In the genomic region with DNA sequence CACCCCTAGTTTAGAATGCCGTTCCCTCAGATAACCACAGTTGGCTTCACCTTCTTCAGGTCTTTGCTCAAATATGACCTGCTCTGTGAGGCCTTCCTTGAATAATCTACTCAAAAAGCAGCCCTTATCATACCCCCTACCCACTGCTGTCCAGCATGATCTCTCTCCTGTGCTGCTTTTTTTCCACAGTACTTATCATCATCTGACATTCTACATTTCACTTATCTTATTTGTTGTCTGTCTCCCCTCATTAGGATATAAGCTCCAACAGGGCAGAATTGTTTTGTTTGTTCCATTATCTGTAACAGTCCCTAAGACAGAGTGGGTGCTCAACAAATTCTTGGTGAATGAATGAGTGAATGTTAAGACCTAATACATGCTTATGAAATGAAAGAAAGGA, we compare ENCODE assay signal across 1 cellular context.
TF ChIP-seq lines count a peak whose summit lies in the region.

No MANE protein-coding gene starts in this region.

TF ChIP-seq in K562, 482 proteins besides CTCF, POLR2A, EP300 and RAD21 (continues in another document):
- TF ChIP-seq ATF7 (IDR thresholded peaks at IDR 0.05) (no peak), ZNF696 (CRISPR knock-in tag; conservative IDR thresholded peaks at IDR 0.05) (no peak), KHSRP (IDR thresholded peaks at IDR 0.05) (no peak), GMEB1 (CRISPR knock-in tag; IDR thresholded peaks at IDR 0.05) (no peak), ZNF121 (CRISPR knock-in tag; conservative IDR thresholded peaks at IDR 0.05) (no peak), LARP7 (IDR thresholded peaks at IDR 0.05) (no peak), ZNF239 (CRISPR knock-in tag; IDR thresholded peaks at IDR 0.05) (peak; percentile 94), ZNF507 (tag; conservative IDR thresholded peaks at IDR 0.05) (no peak), TFAM (CRISPR knock-in tag; conservative IDR thresholded peaks at IDR 0.05) (no peak), EZH2 (IDR thresholded peaks at IDR 0.05; ENCODE audit: borderline replicate concordance, low read depth, low read length) (no peak), BRF1 (IDR thresholded peaks at IDR 0.05; ENCODE audit: borderline replicate concordance, extremely low read depth, insufficient read length) (no peak), ELK1 (CRISPR knock-in tag; IDR thresholded peaks at IDR 0.05) (no peak), ZBTB43 (CRISPR knock-in tag; IDR thresholded peaks at IDR 0.05) (no peak), CEBPB (tag; IDR thresholded peaks at IDR 0.05) (no peak), EGR1 (conservative IDR thresholded peaks at IDR 0.05) (no peak), PPARD (CRISPR knock-in tag; IDR thresholded peaks at IDR 0.05) (no peak), NR4A1 (CRISPR knock-in tag; IDR thresholded peaks at IDR 0.05) (no peak), NR4A1 (tag; IDR thresholded peaks at IDR 0.05) (no peak), ZNF707 (CRISPR knock-in tag; conservative IDR thresholded peaks at IDR 0.05) (no peak), ZNF23 (CRISPR knock-in tag; IDR thresholded peaks at IDR 0.05) (no peak), ZC3H8 (IDR thresholded peaks at IDR 0.05) (0 out of 2 replicates have a peak, but pooled peaks have one; percentile 31), RCOR1 (IDR thresholded peaks at IDR 0.05; ENCODE audit: borderline replicate concordance in 1 of 2, low read depth in 2 of 2, low read length in 2 of 2) (peak in 1 of 2 experiments; percentile 64; a peak in 1 of 4 replicates), U2AF2 (optimal IDR thresholded peaks at IDR 0.05; ENCODE audit: low read depth, low read length) (no peak), TEAD2 (tag; IDR thresholded peaks at IDR 0.05) (no peak), ZNF217 (CRISPR knock-in tag; IDR thresholded peaks at IDR 0.05) (no peak), ZNF12 (CRISPR knock-in tag; IDR thresholded peaks at IDR 0.05) (no peak), GATA2 (CRISPR knock-in tag; IDR thresholded peaks at IDR 0.05) (no peak), TEAD1 (CRISPR knock-in tag; IDR thresholded peaks at IDR 0.05) (no peak), AFF1 (IDR thresholded peaks at IDR 0.05; ENCODE audit: low read depth in 1 of 2, partially characterized antibody in 2 of 2) (peak in 1 of 2 experiments; percentile 26), ZBTB2 (IDR thresholded peaks at IDR 0.05) (peak; percentile 49; the same call in 1 of the 2 replicates), ZZZ3 (IDR thresholded peaks at IDR 0.05) (no peak)
- TF ChIP-seq, protein P1, sequence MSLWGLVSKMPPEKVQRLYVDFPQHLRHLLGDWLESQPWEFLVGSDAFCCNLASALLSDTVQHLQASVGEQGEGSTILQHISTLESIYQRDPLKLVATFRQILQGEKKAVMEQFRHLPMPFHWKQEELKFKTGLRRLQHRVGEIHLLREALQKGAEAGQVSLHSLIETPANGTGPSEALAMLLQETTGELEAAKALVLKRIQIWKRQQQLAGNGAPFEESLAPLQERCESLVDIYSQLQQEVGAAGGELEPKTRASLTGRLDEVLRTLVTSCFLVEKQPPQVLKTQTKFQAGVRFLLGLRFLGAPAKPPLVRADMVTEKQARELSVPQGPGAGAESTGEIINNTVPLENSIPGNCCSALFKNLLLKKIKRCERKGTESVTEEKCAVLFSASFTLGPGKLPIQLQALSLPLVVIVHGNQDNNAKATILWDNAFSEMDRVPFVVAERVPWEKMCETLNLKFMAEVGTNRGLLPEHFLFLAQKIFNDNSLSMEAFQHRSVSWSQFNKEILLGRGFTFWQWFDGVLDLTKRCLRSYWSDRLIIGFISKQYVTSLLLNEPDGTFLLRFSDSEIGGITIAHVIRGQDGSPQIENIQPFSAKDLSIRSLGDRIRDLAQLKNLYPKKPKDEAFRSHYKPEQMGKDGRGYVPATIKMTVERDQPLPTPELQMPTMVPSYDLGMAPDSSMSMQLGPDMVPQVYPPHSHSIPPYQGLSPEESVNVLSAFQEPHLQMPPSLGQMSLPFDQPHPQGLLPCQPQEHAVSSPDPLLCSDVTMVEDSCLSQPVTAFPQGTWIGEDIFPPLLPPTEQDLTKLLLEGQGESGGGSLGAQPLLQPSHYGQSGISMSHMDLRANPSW (CRISPR knock-in tag; IDR thresholded peaks at IDR 0.05) = no peak
- TF ChIP-seq, protein P2, sequence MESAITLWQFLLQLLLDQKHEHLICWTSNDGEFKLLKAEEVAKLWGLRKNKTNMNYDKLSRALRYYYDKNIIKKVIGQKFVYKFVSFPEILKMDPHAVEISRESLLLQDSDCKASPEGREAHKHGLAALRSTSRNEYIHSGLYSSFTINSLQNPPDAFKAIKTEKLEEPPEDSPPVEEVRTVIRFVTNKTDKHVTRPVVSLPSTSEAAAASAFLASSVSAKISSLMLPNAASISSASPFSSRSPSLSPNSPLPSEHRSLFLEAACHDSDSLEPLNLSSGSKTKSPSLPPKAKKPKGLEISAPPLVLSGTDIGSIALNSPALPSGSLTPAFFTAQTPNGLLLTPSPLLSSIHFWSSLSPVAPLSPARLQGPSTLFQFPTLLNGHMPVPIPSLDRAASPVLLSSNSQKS (CRISPR knock-in tag; IDR thresholded peaks at IDR 0.05) = no peak
- TF ChIP-seq, protein P3, sequence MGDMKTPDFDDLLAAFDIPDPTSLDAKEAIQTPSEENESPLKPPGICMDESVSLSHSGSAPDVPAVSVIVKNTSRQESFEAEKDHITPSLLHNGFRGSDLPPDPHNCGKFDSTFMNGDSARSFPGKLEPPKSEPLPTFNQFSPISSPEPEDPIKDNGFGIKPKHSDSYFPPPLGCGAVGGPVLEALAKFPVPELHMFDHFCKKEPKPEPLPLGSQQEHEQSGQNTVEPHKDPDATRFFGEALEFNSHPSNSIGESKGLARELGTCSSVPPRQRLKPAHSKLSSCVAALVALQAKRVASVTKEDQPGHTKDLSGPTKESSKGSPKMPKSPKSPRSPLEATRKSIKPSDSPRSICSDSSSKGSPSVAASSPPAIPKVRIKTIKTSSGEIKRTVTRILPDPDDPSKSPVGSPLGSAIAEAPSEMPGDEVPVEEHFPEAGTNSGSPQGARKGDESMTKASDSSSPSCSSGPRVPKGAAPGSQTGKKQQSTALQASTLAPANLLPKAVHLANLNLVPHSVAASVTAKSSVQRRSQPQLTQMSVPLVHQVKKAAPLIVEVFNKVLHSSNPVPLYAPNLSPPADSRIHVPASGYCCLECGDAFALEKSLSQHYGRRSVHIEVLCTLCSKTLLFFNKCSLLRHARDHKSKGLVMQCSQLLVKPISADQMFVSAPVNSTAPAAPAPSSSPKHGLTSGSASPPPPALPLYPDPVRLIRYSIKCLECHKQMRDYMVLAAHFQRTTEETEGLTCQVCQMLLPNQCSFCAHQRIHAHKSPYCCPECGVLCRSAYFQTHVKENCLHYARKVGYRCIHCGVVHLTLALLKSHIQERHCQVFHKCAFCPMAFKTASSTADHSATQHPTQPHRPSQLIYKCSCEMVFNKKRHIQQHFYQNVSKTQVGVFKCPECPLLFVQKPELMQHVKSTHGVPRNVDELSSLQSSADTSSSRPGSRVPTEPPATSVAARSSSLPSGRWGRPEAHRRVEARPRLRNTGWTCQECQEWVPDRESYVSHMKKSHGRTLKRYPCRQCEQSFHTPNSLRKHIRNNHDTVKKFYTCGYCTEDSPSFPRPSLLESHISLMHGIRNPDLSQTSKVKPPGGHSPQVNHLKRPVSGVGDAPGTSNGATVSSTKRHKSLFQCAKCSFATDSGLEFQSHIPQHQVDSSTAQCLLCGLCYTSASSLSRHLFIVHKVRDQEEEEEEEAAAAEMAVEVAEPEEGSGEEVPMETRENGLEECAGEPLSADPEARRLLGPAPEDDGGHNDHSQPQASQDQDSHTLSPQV (IDR thresholded peaks at IDR 0.05) = no peak
